22 cellular contexts compared by ENCODE assay signal in genomic region chr15:92599394-92599970, GRCh38. TPM values are rescaled to one million over a fixed set of nuclear protein-coding genes. Genes with fewer than 3 reads are reported as not detected.
DNase-seq lines count a peak whose midpoint lies in the region; ATAC-seq and TF ChIP-seq lines count a peak whose summit lies in the region.
"Had no signal": no experiment of that assay in that cellular context is flagged by ENCODE, and none has a peak within 500 bp of the region (broad histone marks: within the 10 kb centered on the region; RNA-seq: fewer than 3 reads in every experiment).

No MANE protein-coding gene starts in this region.

- H3K27me3 Mint-ChIP-seq in activated CD4-positive, alpha-beta memory T cell treated with anti-CD3 and anti-CD28 coated beads for 36 hours, result peaks cover 22% of the 10 kb centered on the region
- H3K27me3 Mint-ChIP-seq in activated CD4-positive, alpha-beta memory T cell treated with anti-CD3 and anti-CD28 coated beads, Interleukin-2, amount 10 ng/mL, durations not matched to agents 7 days and 5 days, result peaks cover 20% of the 10 kb centered on the region

- DNase-seq in activated CD4-positive, alpha-beta memory T cell treated with anti-CD3 and anti-CD28 coated beads for 36 hours, result peak; percentile 18
- DNase-seq in activated CD4-positive, alpha-beta memory T cell treated with anti-CD3 and anti-CD28 coated beads, Interleukin-2, amount 10 ng/mL, durations not matched to agents 7 days and 5 days, result no peak
- peak; percentile 45 for DNase-seq in Jurkat, Clone E6-1 (ENCODE audit: low read depth, low spot score)
- DNase-seq in brain microvascular endothelial cell (peak; percentile 91), myocyte (ENCODE audit: low read depth) (peak; percentile 54), psoas muscle (no peak), occipital lobe (lab: John Stamatoyannopoulos, UW) (no peak)
- DNase-seq: activated CD4-positive, CD25-positive, alpha-beta regulatory T cell treated with anti-CD3 and anti-CD28 coated beads, Interleukin-2, amount 50 U/mL, for 72 hours; activated naive CD4-positive, alpha-beta T cell treated with anti-CD3 and anti-CD28 coated beads, Interleukin-2, amount 10 ng/mL, durations not matched to agents 7 days and 5 days; DMS153; NCI-H226; stimulated activated naive CD4-positive, alpha-beta T cell; trophoblast cell had no signal

- ATAC-seq in psoas muscle (no peak), HG02973 (IDR thresholded peaks at IDR 0.05; ENCODE audit: unreplicated experiment) (no peak)
- ATAC-seq: natural killer cell treated with Interleukin-12 subunit alpha and Interleukin-12 subunit beta and Interleukin-15 and Interleukin-18, amount 100 ng/mL, for 72 hours had no signal

- peaks cover 8% of the 10 kb centered on the region for H3K4me1 Mint-ChIP-seq in activated CD4-positive, alpha-beta memory T cell treated with anti-CD3 and anti-CD28 coated beads for 36 hours (ENCODE audit: low read depth)
- peaks cover 21% of the 10 kb centered on the region for H3K4me1 Mint-ChIP-seq in activated CD4-positive, alpha-beta memory T cell treated with anti-CD3 and anti-CD28 coated beads, Interleukin-2, amount 10 ng/mL, durations not matched to agents 7 days and 5 days
- H3K4me1 Mint-ChIP-seq: activated naive CD4-positive, alpha-beta T cell treated with anti-CD3 and anti-CD28 coated beads, Interleukin-2, amount 10 ng/mL, durations not matched to agents 7 days and 5 days; memory B cell had no signal

- H3K36me3 ChIP-seq in brain microvascular endothelial cell (replicated peaks), result no peaks in the 10 kb centered on the region
- H3K36me3 ChIP-seq in psoas muscle (ENCODE audit: insufficient read depth in 1 of 2, low read depth in 1 of 2), result no peaks in the 10 kb centered on the region
- H3K36me3 ChIP-seq: cardiac muscle cell, Peyer's patch had no signal

- TF ChIP-seq CTCF in brain microvascular endothelial cell (IDR thresholded peaks at IDR 0.05; ENCODE audit: low read depth, low read length, missing control alignments) (no peak), psoas muscle (IDR thresholded peaks at IDR 0.05) (no peak)

- no peaks in the 10 kb centered on the region for H3K9me3 ChIP-seq in psoas muscle
- H3K9me3 ChIP-seq: Peyer's patch had no signal

- H3K27ac ChIP-seq in brain microvascular endothelial cell (peak overlapping the region; percentile 28), psoas muscle (no peak overlapping the region)
- H3K27ac ChIP-seq: cardiac muscle cell, hepatocyte, Peyer's patch, SK-N-MC had no signal

- H3K9me3 Mint-ChIP-seq in activated CD4-positive, alpha-beta memory T cell treated with anti-CD3 and anti-CD28 coated beads for 36 hours, result no peaks in the 10 kb centered on the region
- no peaks in the 10 kb centered on the region for H3K9me3 Mint-ChIP-seq in activated CD4-positive, alpha-beta memory T cell treated with anti-CD3 and anti-CD28 coated beads, Interleukin-2, amount 10 ng/mL, durations not matched to agents 7 days and 5 days
- H3K9me3 Mint-ChIP-seq: activated naive CD4-positive, alpha-beta T cell treated with anti-CD3 and anti-CD28 coated beads, Interleukin-2, amount 10 ng/mL, durations not matched to agents 7 days and 5 days; natural killer cell treated with Interleukin-12 subunit alpha and Interleukin-12 subunit beta and Interleukin-15 and Interleukin-18, amount 100 ng/mL, for 72 hours; T-helper 2 cell treated with Interferon-gamma antibody and Interleukin-4, amounts not matched to agents 5 μg/mL and 100 μg/mL, for 36 hours had no signal

- in situ Hi-C loops in brain microvascular endothelial cell (cut with HindIII; ENCODE audit: low pct_ligation_motif_present, low sequenced_read_pairs), result no loop called here

- no peaks in the 10 kb centered on the region for H3K4me1 ChIP-seq in psoas muscle
- H3K4me1 ChIP-seq: Peyer's patch had no signal

- 50 to 66% (median 59%) methylated on average over 4 of the region's 4 CpGs for WGBS in psoas muscle, 3 donors

- POLR2A ChIA-PET in activated CD4-positive, alpha-beta memory T cell treated with anti-CD3 and anti-CD28 coated beads for 36 hours (lab: Charles Lee), result no interaction called here
- POLR2A ChIA-PET in activated CD4-positive, alpha-beta memory T cell treated with anti-CD3 and anti-CD28 coated beads, Interleukin-2, amount 10 ng/mL, durations not matched to agents 7 days and 5 days (lab: Charles Lee), result no interaction called here

- H3K4me3 Mint-ChIP-seq in activated CD4-positive, alpha-beta memory T cell treated with anti-CD3 and anti-CD28 coated beads for 36 hours, result no peak overlapping the region
- no peak overlapping the region for H3K4me3 Mint-ChIP-seq in activated CD4-positive, alpha-beta memory T cell treated with anti-CD3 and anti-CD28 coated beads, Interleukin-2, amount 10 ng/mL, durations not matched to agents 7 days and 5 days
- H3K4me3 Mint-ChIP-seq: activated naive CD4-positive, alpha-beta T cell treated with anti-CD3 and anti-CD28 coated beads, Interleukin-2, amount 10 ng/mL, durations not matched to agents 7 days and 5 days; memory B cell; natural killer cell treated with Interleukin-12 subunit alpha and Interleukin-12 subunit beta and Interleukin-15 and Interleukin-18, amount 100 ng/mL, for 72 hours; T-helper 2 cell treated with Interferon-gamma antibody and Interleukin-4, amounts not matched to agents 5 μg/mL and 100 μg/mL, for 36 hours had no signal

- CTCF ChIA-PET in activated CD4-positive, alpha-beta memory T cell treated with anti-CD3 and anti-CD28 coated beads for 36 hours (lab: Charles Lee), result interaction anchor here (1.1 kb wide), 1 partner anchor 13 kb away, joined by 4 read pairs; no protein-coding TSS in a partner anchor
- CTCF ChIA-PET in activated CD4-positive, alpha-beta memory T cell treated with anti-CD3 and anti-CD28 coated beads, Interleukin-2, amount 10 ng/mL, durations not matched to agents 7 days and 5 days (lab: Charles Lee), result no interaction called here

- H3K27me3 ChIP-seq in brain microvascular endothelial cell (replicated peaks) (no peaks in the 10 kb centered on the region), psoas muscle (ENCODE audit: insufficient read depth in 3 of 3, low read length in 2 of 3) (no peaks in the 10 kb centered on the region)
- H3K27me3 ChIP-seq: cardiac muscle cell, hepatocyte, Peyer's patch had no signal

- intact Hi-C loops in activated CD4-positive, alpha-beta memory T cell treated with anti-CD3 and anti-CD28 coated beads for 36 hours (cut with micrococcal nuclease), result loop anchor here (1.0 kb wide), 1 partner anchor 26 kb away; no protein-coding TSS in a partner anchor
- intact Hi-C loops in psoas muscle (cut with DNase I), result loop anchor here in 1 of 2 donors (10.0 kb wide), 1 partner anchor 795 kb away; no protein-coding TSS in a partner anchor

- no peak overlapping the region for H3K27ac Mint-ChIP-seq in activated CD4-positive, alpha-beta memory T cell treated with anti-CD3 and anti-CD28 coated beads for 36 hours
- no peak overlapping the region for H3K27ac Mint-ChIP-seq in activated CD4-positive, alpha-beta memory T cell treated with anti-CD3 and anti-CD28 coated beads, Interleukin-2, amount 10 ng/mL, durations not matched to agents 7 days and 5 days
- H3K27ac Mint-ChIP-seq: activated naive CD4-positive, alpha-beta T cell treated with anti-CD3 and anti-CD28 coated beads, Interleukin-2, amount 10 ng/mL, durations not matched to agents 7 days and 5 days; memory B cell; natural killer cell treated with Interleukin-12 subunit alpha and Interleukin-12 subunit beta and Interleukin-15 and Interleukin-18, amount 100 ng/mL, for 72 hours; progenitor cell of endocrine pancreas; T-helper 2 cell treated with Interferon-gamma antibody and Interleukin-4, amounts not matched to agents 5 μg/mL and 100 μg/mL, for 36 hours had no signal

- no peak overlapping the region for H3K4me3 ChIP-seq in Jurkat, Clone E6-1 (ENCODE audit: low read length)
- H3K4me3 ChIP-seq in brain microvascular endothelial cell (ENCODE audit: low read depth, low read length) (no peak overlapping the region), psoas muscle (no peak overlapping the region)
- H3K4me3 ChIP-seq: cardiac muscle cell, hepatocyte, Peyer's patch, SK-N-MC had no signal

- no peaks in the 10 kb centered on the region for H3K36me3 Mint-ChIP-seq in activated CD4-positive, alpha-beta memory T cell treated with anti-CD3 and anti-CD28 coated beads for 36 hours
- no peaks in the 10 kb centered on the region for H3K36me3 Mint-ChIP-seq in activated CD4-positive, alpha-beta memory T cell treated with anti-CD3 and anti-CD28 coated beads, Interleukin-2, amount 10 ng/mL, durations not matched to agents 7 days and 5 days (ENCODE audit: low read depth)
- H3K36me3 Mint-ChIP-seq: activated naive CD4-positive, alpha-beta T cell treated with anti-CD3 and anti-CD28 coated beads, Interleukin-2, amount 10 ng/mL, durations not matched to agents 7 days and 5 days; memory B cell; natural killer cell treated with Interleukin-12 subunit alpha and Interleukin-12 subunit beta and Interleukin-15 and Interleukin-18, amount 100 ng/mL, for 72 hours had no signal

RNA-seq across cellular contexts. Expression of gene FAM174B, which starts 56.1 kb away (rescaled TPM):
- total RNA-seq in activated CD4-positive, alpha-beta memory T cell treated with anti-CD3 and anti-CD28 coated beads for 36 hours, result 1 to 10 TPM; 5.0 to 7.7 TPM
- 1 to 10 TPM; 2.8 to 3.0 TPM for total RNA-seq in activated CD4-positive, alpha-beta memory T cell treated with anti-CD3 and anti-CD28 coated beads, Interleukin-2, amount 10 ng/mL, durations not matched to agents 7 days and 5 days
- polyA plus RNA-seq in Jurkat, Clone E6-1 (2012; ENCODE audit: insufficient read depth, insufficient read length), result 19.8 TPM
- total RNA-seq in myocyte (12.5 and 16.4 TPM in 2 replicates), psoas muscle (10 to 100 TPM in 3 of 4 donors, 1 to 10 TPM in 1; 9.5 to 22.1 (median 12.2) TPM), occipital lobe (13.6 TPM)
- 13.1 TPM for polyA plus RNA-seq in myocyte (2012)
- polyA plus RNA-seq in psoas muscle, result 10 to 100 TPM in 1 of 3 donors, 1 to 10 TPM in 2; 7.6 to 12.1 (median 7.8) TPM

Comparison
In these comparisons a context has a peak if more than half of its experiments do, and no peak if none do; other contexts are left out.
1. DNase-seq: peak in activated CD4-positive, alpha-beta memory T cell treated with anti-CD3 and anti-CD28 coated beads for 36 hours (single experiment), Jurkat, Clone E6-1 (single experiment), brain microvascular endothelial cell (single experiment) and myocyte (single experiment); none in activated CD4-positive, alpha-beta memory T cell treated with anti-CD3 and anti-CD28 coated beads, Interleukin-2, amount 10 ng/mL, durations not matched to agents 7 days and 5 days (single experiment), psoas muscle (0 of 2) and occipital lobe (single experiment).